20 cellular contexts compared by ENCODE assay signal in genomic region chr5:83337453-83338035, GRCh38.
"Had no signal": no experiment of that assay in that cellular context is flagged by ENCODE, and none has a peak within 500 bp of the region (broad histone marks: within the 10 kb centered on the region; RNA-seq: fewer than 3 reads in every experiment).

No MANE protein-coding gene starts in this region.

- H3K4me3 ChIP-seq: esophagus squamous epithelium, heart left ventricle, left lung, lung, prostate gland, spleen, tibial artery, upper lobe of right lung, vagina had no signal

- ATAC-seq: effector memory CD8-positive, alpha-beta T cell; left lung; sciatic nerve; stimulated activated memory B cell treated with anti-CD40 and anti-IgM and Interleukin-4, amounts not matched to agents 10 μg/mL and 1 μg/mL and 100 μg/mL, for 72 hours; upper lobe of right lung had no signal

- H3K36me3 ChIP-seq: esophagus squamous epithelium, heart left ventricle, left lung, prostate gland, spleen, tibial artery, upper lobe of right lung, vagina had no signal

- H3K27me3 ChIP-seq: esophagus squamous epithelium, heart left ventricle, left lung, spleen, tibial artery, upper lobe of right lung, vagina had no signal

- H3K9me3 ChIP-seq: esophagus squamous epithelium, heart left ventricle, left lung, prostate gland, spleen, tibial artery, upper lobe of right lung, vagina had no signal

- H2AFZ ChIP-seq: parathyroid adenoma had no signal

- H3K9ac ChIP-seq: parathyroid adenoma had no signal

- DNase-seq: effector memory CD8-positive, alpha-beta T cell; esophagus squamous epithelium; heart left ventricle; hippocampal formation; left lung; mesendoderm; naive B cell; nephron progenitor cell; spleen; stimulated activated CD4-positive, alpha-beta T cell treated with anti-CD3 and anti-CD28 coated beads, Interleukin-15, amount 100 ng/mL, for 24 hours; stimulated activated CD4-positive, alpha-beta T cell treated with anti-CD3 and anti-CD28 coated beads, Interleukin-1b, Interleukin-23, amount 100 ng/mL, for 48 hours; stimulated activated CD4-positive, alpha-beta T cell treated with anti-CD3 and anti-CD28 coated beads, Interleukin-4, amount 100 ng/mL, for 24 hours; tibial artery; upper lobe of right lung had no signal

- H3K4me1 ChIP-seq: esophagus squamous epithelium, left lung, parathyroid adenoma, prostate gland, spleen, tibial artery, upper lobe of right lung, vagina had no signal

- H3K27ac ChIP-seq: esophagus squamous epithelium, heart left ventricle, left lung, parathyroid adenoma, prostate gland, spleen, tibial artery, upper lobe of right lung, vagina had no signal
